22 cellular contexts compared by ENCODE assay signal in the genomic region with DNA sequence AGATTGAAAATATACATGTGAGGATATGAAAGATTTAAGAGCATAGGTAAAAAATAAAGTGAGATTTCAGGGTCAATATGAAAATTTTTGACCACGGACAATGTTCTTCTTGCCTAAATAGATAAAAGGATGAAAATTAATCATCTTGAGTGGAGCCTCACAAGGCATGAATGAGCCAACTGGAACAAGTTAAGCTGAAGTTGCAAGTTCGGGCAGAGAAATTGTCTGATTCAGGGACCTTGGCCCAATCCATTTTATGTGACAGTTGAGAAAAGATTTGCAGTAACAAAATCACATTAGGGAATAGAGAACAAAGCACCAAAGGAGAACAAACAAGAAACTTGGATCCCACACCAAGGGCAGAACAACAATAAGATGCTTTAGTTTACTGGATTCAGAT.
DNase-seq lines count a peak whose midpoint lies in the region; ATAC-seq, FAIRE-seq and TF ChIP-seq lines count a peak whose summit lies in the region.
"Had no signal": no experiment of that assay in that cellular context is flagged by ENCODE, and none has a peak within 500 bp of the region (broad histone marks: within the 10 kb centered on the region; RNA-seq: fewer than 3 reads in every experiment).

No MANE protein-coding gene starts in this region.

- H3K9me3 Mint-ChIP-seq in astrocyte (ENCODE audit: unreplicated experiment) (no peaks in the 10 kb centered on the region), nephron (peaks cover under 1% of the 10 kb centered on the region)
- H3K9me3 Mint-ChIP-seq: CD8-positive, alpha-beta memory T cell; GM23338 had no signal

- no peaks in the 10 kb centered on the region for H3K27me3 ChIP-seq in astrocyte (ENCODE audit: insufficient read depth, low read length)
- H3K27me3 ChIP-seq: BE2C had no signal

- H3K27ac ChIP-seq in astrocyte (ENCODE audit: low read depth, low read length) (no peak overlapping the region), coronary artery (no peak overlapping the region)
- H3K27ac ChIP-seq: HL-60 had no signal

- H3K36me3 ChIP-seq in astrocyte (ENCODE audit: insufficient read depth, low read length), result no peaks in the 10 kb centered on the region
- H3K36me3 ChIP-seq: BE2C had no signal

- no peaks in the 10 kb centered on the region for H3K9me3 ChIP-seq in astrocyte (ENCODE audit: insufficient read depth, low read depth, low read length)
- no peaks in the 10 kb centered on the region for H3K9me3 ChIP-seq in T-helper 17 cell (ENCODE audit: control insufficient read depth, low read length, poor library complexity, severe bottlenecking)
- H3K9me3 ChIP-seq: BE2C had no signal

- H2AFZ ChIP-seq in astrocyte (ENCODE audit: low read depth, low read length), result no peak overlapping the region
- H2AFZ ChIP-seq: GM23338 had no signal

- no peaks in the 10 kb centered on the region for H3K4me1 ChIP-seq in astrocyte (ENCODE audit: insufficient read depth, low read length)
- H3K4me1 ChIP-seq: BE2C had no signal

- H3K27me3 Mint-ChIP-seq in astrocyte (ENCODE audit: low read depth, unreplicated experiment) (no peaks in the 10 kb centered on the region), nephron (ENCODE audit: low read depth) (no peaks in the 10 kb centered on the region), T-helper 17 cell (no peaks in the 10 kb centered on the region)
- H3K27me3 Mint-ChIP-seq: CD4-positive, CD25-positive, alpha-beta regulatory T cell; CD8-positive, alpha-beta memory T cell had no signal

- H3K4me2 ChIP-seq in astrocyte (ENCODE audit: low read length), result no peak overlapping the region
- H3K4me2 ChIP-seq: GM23338 had no signal

- no peaks in the 10 kb centered on the region for H4K20me1 ChIP-seq in astrocyte (ENCODE audit: insufficient read depth, low read length)

- H3K4me3 ChIP-seq in astrocyte (ENCODE audit: insufficient read depth, low read depth, low read length), result no peak overlapping the region
- no peak overlapping the region for H3K4me3 ChIP-seq in coronary artery
- H3K4me3 ChIP-seq: GM12878, GM23338 had no signal

- FAIRE-seq in astrocyte (lab: Jason Lieb, UNC), result peak; percentile 26
- FAIRE-seq: A204.1, GM12878, H54 had no signal

- no peak for TF ChIP-seq CTCF in astrocyte (IDR thresholded peaks at IDR 0.05; ENCODE audit: insufficient read depth, low read depth, low read length)
- no peak for TF ChIP-seq CTCF in nephron (IDR thresholded peaks at IDR 0.05; ENCODE audit: unreplicated experiment in 3 of 3)
- TF ChIP-seq CTCF in coronary artery (IDR thresholded peaks at IDR 0.05), result no peak

- no peak overlapping the region for H3K9ac ChIP-seq in astrocyte (ENCODE audit: low read length)

- H3K79me2 ChIP-seq in astrocyte (ENCODE audit: insufficient read depth, low read length), result no peaks in the 10 kb centered on the region

- DNase-seq in astrocyte (ENCODE audit: low read depth), result no peak
- no peak for DNase-seq in T-helper 17 cell
- no peak for DNase-seq in coronary artery (ENCODE audit: low spot score)
- DNase-seq: ACHN; BE2C; C1 segment of cervical spinal cord; CD4-positive, CD25-positive, alpha-beta regulatory T cell; CD8-positive, alpha-beta memory T cell; COR-L47; DMS 273 treated with DMSO at 0.1 percent for 48 hours; DMS53; DND-41; EL; HCEC 1CT had no signal

- no peak overlapping the region for H3K27ac Mint-ChIP-seq in astrocyte (ENCODE audit: unreplicated experiment)
- H3K27ac Mint-ChIP-seq in nephron, result peak overlapping the region in 2 of 3 experiments; percentile 5 to 76
- no peak overlapping the region for H3K27ac Mint-ChIP-seq in T-helper 17 cell
- H3K27ac Mint-ChIP-seq: CD4-positive, CD25-positive, alpha-beta regulatory T cell; CD8-positive, alpha-beta memory T cell; GM23338 had no signal

- no peaks in the 10 kb centered on the region for H3K4me1 Mint-ChIP-seq in astrocyte (ENCODE audit: low read depth, unreplicated experiment)
- H3K4me1 Mint-ChIP-seq in nephron, result peaks cover 35% of the 10 kb centered on the region
- no peaks in the 10 kb centered on the region for H3K4me1 Mint-ChIP-seq in T-helper 17 cell
- H3K4me1 Mint-ChIP-seq: CD4-positive, CD25-positive, alpha-beta regulatory T cell; CD8-positive, alpha-beta memory T cell had no signal

- H3K36me3 Mint-ChIP-seq in astrocyte (ENCODE audit: low read depth, unreplicated experiment), result no peaks in the 10 kb centered on the region
- no peaks in the 10 kb centered on the region for H3K36me3 Mint-ChIP-seq in nephron (ENCODE audit: low read depth)
- no peaks in the 10 kb centered on the region for H3K36me3 Mint-ChIP-seq in T-helper 17 cell (ENCODE audit: low read depth)
- H3K36me3 Mint-ChIP-seq: CD4-positive, CD25-positive, alpha-beta regulatory T cell; CD8-positive, alpha-beta memory T cell had no signal

- H3K4me3 Mint-ChIP-seq in astrocyte (ENCODE audit: unreplicated experiment) (no peak overlapping the region), nephron (no peak overlapping the region), T-helper 17 cell (no peak overlapping the region)
- H3K4me3 Mint-ChIP-seq: CD4-positive, CD25-positive, alpha-beta regulatory T cell; CD8-positive, alpha-beta memory T cell; GM23338 had no signal

- ATAC-seq in esophagus mucosa (peak; percentile 48), T-helper 17 cell (no peak), GM19035 (IDR thresholded peaks at IDR 0.05; ENCODE audit: unreplicated experiment) (no peak)
- ATAC-seq: GM12878, GM23338 had no signal

Comparison
In these comparisons a context has a peak if more than half of its experiments do, and no peak if none do; other contexts are left out.
1. H3K27ac Mint-ChIP-seq: peak in nephron (2 of 3); none in astrocyte (single experiment) and T-helper 17 cell (single experiment).